Comparison of ENCODE assay signal across 12 cellular contexts in genomic region chr7:2512179-2512644, GRCh38. TPM values are rescaled to one million over a fixed set of nuclear protein-coding genes. Genes with fewer than 3 reads are reported as not detected.
DNase-seq lines count a peak whose midpoint lies in the region; ATAC-seq and TF ChIP-seq lines count a peak whose summit lies in the region.
"Had no signal": no experiment of that assay in that cellular context is flagged by ENCODE, and none has a peak within 500 bp of the region (broad histone marks: within the 10 kb centered on the region; RNA-seq: fewer than 3 reads in every experiment).

No MANE protein-coding gene starts in this region.

- H3K9me3 ChIP-seq in PC-3 (ENCODE audit: low read length) = no peaks in the 10 kb centered on the region

- H3K9me3 Mint-ChIP-seq in type B pancreatic cell = no peaks in the 10 kb centered on the region

- H3K4me3 Mint-ChIP-seq in type B pancreatic cell = no peak overlapping the region

- no peak for TF ChIP-seq CTCF in PC-3 (conservative IDR thresholded peaks at IDR 0.05; ENCODE audit: low read depth, low read length)
- TF ChIP-seq CTCF in fibroblast of the aortic adventitia (IDR thresholded peaks at IDR 0.05; ENCODE audit: insufficient read depth, low read length) = no peak
- TF ChIP-seq CTCF in type B pancreatic cell (conservative IDR thresholded peaks at IDR 0.05) = no peak

- H3K36me3 Mint-ChIP-seq in type B pancreatic cell = no peaks in the 10 kb centered on the region

- DNase-seq in activated naive CD4-positive, alpha-beta T cell treated with Interleukin-2 at 50 U/mL for 16 hours = peak; percentile 27
- DNase-seq in activated naive CD4-positive, alpha-beta T cell (lab: John Stamatoyannopoulos, UW) = no peak
- DNase-seq in PC-3 (no peak), fibroblast of the aortic adventitia (ENCODE audit: low read depth) (peak; percentile 43), type B pancreatic cell (ENCODE audit: extremely low spot score, unreplicated experiment) (no peak), NCI-H345 treated with DMSO at 0.1 percent for 48 hours (lab: John Stamatoyannopoulos, UW; ENCODE audit: unreplicated experiment) (no peak), NCI-H146 (lab: John Stamatoyannopoulos, UW) (no peak), glomerular visceral epithelial cell (ENCODE audit: extremely low spot score) (no peak)
- DNase-seq: activated CD4-positive, alpha-beta T cell treated with anti-CD3 and anti-CD28 coated beads, Interleukin-2, amount 50 U/mL, for 4 hours had no signal

- no peaks in the 10 kb centered on the region for H3K36me3 ChIP-seq in PC-3 (ENCODE audit: low read depth, low read length)

- H3K4me1 Mint-ChIP-seq in type B pancreatic cell (ENCODE audit: unreplicated experiment) = peaks cover 26% of the 10 kb centered on the region

- POLR2A ChIA-PET in PC-3 (lab: Charles Lee; ENCODE audit: unreplicated experiment) = no interaction called here

- H3F3A ChIP-seq in PC-3 (ENCODE audit: low read length, unreplicated experiment) = no peaks in the 10 kb centered on the region

- H3K4me3 ChIP-seq in PC-3 (ENCODE audit: low read length) (no peak overlapping the region), fibroblast of the aortic adventitia (ENCODE audit: low read depth, low read length) (no peak overlapping the region)

- peaks cover 18% of the 10 kb centered on the region for H3K4me1 ChIP-seq in PC-3 (ENCODE audit: insufficient read depth, low read length)

- H3K9ac ChIP-seq in PC-3 (ENCODE audit: low read length) = no peak overlapping the region

- H3K4me2 ChIP-seq in PC-3 (ENCODE audit: low read length) = peak overlapping the region; percentile 75; the same call in 1 of the 2 replicates

- no peaks in the 10 kb centered on the region for H3K27me3 ChIP-seq in PC-3 (ENCODE audit: low read length)

- H3K27ac Mint-ChIP-seq in type B pancreatic cell = peak overlapping the region; percentile 36

- H3K9me2 ChIP-seq in PC-3 (replicated peaks; ENCODE audit: low read length) = no peaks in the 10 kb centered on the region

- H2AFZ ChIP-seq in PC-3 (ENCODE audit: low read length) = peak overlapping the region; percentile 51; the same call in 1 of the 2 replicates

- no peaks in the 10 kb centered on the region for H3K79me2 ChIP-seq in PC-3 (ENCODE audit: low read length)

- no peak overlapping the region for H3K27ac ChIP-seq in PC-3 (ENCODE audit: low read length)

- H4K20me1 ChIP-seq in PC-3 (ENCODE audit: low read length) = no peaks in the 10 kb centered on the region

- no TSS peak for BruUV-seq in PC-3 (replicated peaks; lab: Mats Ljungman, UMichigan)

- peak; percentile 36 for ATAC-seq in PC-3

- CTCF ChIA-PET in PC-3 (lab: Charles Lee) = interaction anchor here (0.7 kb wide), 1 partner anchor 12 kb away, joined by 3 read pairs; no protein-coding TSS in a partner anchor

- no peaks in the 10 kb centered on the region for H3K27me3 Mint-ChIP-seq in type B pancreatic cell

- intact Hi-C loops in PC-3 (cut with micrococcal nuclease) = no loop called here

RNA-seq across cellular contexts. Expression of gene LFNG, which starts 7.4 kb away (rescaled TPM):
- total RNA-seq in PC-3 (2014; rRNA removed) (4.8 and 7.7 TPM in 2 replicates), fibroblast of the aortic adventitia (ENCODE audit: low replicate concordance) (0.72 and 2.3 TPM in 2 replicates), type B pancreatic cell (ENCODE audit: low replicate concordance) (5.0 and 15.3 TPM in 2 replicates)

RNA-seq across cellular contexts. Expression of gene GRIFIN, which starts 36.0 kb away (rescaled TPM):
- total RNA-seq in PC-3 (2014; rRNA removed) (not detected in 2 replicates), fibroblast of the aortic adventitia (ENCODE audit: low replicate concordance) (not detected in 2 replicates), type B pancreatic cell (ENCODE audit: low replicate concordance) (not detected in 2 replicates)
- total RNA-seq: Calu3, dermis microvascular lymphatic vessel endothelial cell, temporal lobe had no signal

RNA-seq across cellular contexts. Expression of gene BRAT1, which starts 43.1 kb away (rescaled TPM):
- total RNA-seq in PC-3 (2014; rRNA removed) (65.2 and 76.3 TPM in 2 replicates), fibroblast of the aortic adventitia (ENCODE audit: low replicate concordance) (22.3 and 44.9 TPM in 2 replicates), type B pancreatic cell (ENCODE audit: low replicate concordance) (25.2 and 40.3 TPM in 2 replicates)

RNA-seq across cellular contexts. Expression of gene IQCE, which starts 46.6 kb away (rescaled TPM):
- total RNA-seq in PC-3 (2014; rRNA removed) = 9.7 and 24.7 TPM in 2 replicates
- total RNA-seq in fibroblast of the aortic adventitia (ENCODE audit: low replicate concordance) = 14.0 and 210 TPM in 2 replicates
- 25.7 and 35.2 TPM in 2 replicates for total RNA-seq in type B pancreatic cell (ENCODE audit: low replicate concordance)

Comparison
In these comparisons a context has a peak if more than half of its experiments do, and no peak if none do; other contexts are left out.
1. DNase-seq: peak in activated naive CD4-positive, alpha-beta T cell treated with Interleukin-2 at 50 U/mL for 16 hours (single experiment) and fibroblast of the aortic adventitia (single experiment); none in activated naive CD4-positive, alpha-beta T cell (0 of 4), PC-3 (single experiment), type B pancreatic cell (single experiment), NCI-H345 treated with DMSO at 0.1 percent for 48 hours (single experiment), NCI-H146 (single experiment) and glomerular visceral epithelial cell (single experiment).